ENCODE assay signal across 19 cellular contexts in the genomic region with DNA sequence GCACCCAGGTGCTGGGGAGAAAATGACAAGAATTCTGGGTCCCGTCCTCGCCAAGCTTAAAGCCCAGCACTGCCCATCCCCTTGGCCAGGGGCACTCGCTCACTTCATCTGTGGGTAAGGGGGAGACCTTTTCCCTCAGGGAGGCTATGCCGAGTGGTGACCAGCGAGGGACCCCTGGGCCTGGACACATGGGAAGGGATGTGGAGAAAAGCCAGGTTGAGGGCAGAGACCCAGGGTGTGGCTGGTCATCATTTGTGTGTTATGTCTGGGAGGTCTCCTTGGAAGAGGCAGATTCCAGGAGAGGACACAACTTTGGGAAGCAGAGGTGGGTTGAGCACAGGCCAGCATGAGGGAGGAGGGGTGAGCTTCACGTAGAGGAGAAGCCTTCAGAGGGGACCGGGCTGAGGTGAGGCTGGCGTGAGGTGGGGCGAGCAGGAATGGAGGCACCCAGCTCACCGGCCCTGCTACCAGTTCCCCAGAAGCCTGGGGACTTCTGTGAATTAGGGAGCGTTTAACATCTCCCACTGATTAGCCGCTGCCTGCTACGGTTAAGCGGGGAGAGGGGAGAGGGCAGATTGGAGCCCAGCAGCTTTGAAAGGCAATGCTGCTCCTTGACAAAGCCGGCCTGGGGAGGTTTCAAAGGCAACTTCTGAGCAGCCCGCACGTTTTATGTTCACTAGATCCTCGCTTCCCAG.
"Had no signal": no experiment of that assay in that cellular context is flagged by ENCODE, and none has a peak within 500 bp of the region (broad histone marks: within the 10 kb centered on the region; RNA-seq: fewer than 3 reads in every experiment).

No MANE protein-coding gene starts in this region.

- H3K36me3 Mint-ChIP-seq: activated CD4-positive, alpha-beta memory T cell treated with anti-CD3 and anti-CD28 coated beads for 36 hours; activated naive CD4-positive, alpha-beta T cell treated with anti-CD3 and anti-CD28 coated beads, Interleukin-2, amount 50 U/mL, for 24 hours had no signal

- H3K4me3 ChIP-seq: ascending aorta, esophagus muscularis mucosa, left ventricle myocardium inferior, thoracic aorta, upper lobe of left lung had no signal

- H3K27me3 ChIP-seq: ascending aorta, upper lobe of left lung had no signal

- H3K36me3 ChIP-seq: ascending aorta, brain microvascular endothelial cell, esophagus muscularis mucosa, left ventricle myocardium inferior, thoracic aorta, upper lobe of left lung had no signal

- H3K27ac Mint-ChIP-seq: activated CD4-positive, alpha-beta memory T cell treated with anti-CD3 and anti-CD28 coated beads for 36 hours; activated naive CD4-positive, alpha-beta T cell treated with anti-CD3 and anti-CD28 coated beads, Interleukin-2, amount 50 U/mL, for 24 hours; effector memory CD8-positive, alpha-beta T cell had no signal

- H3K27ac ChIP-seq: ascending aorta, brain microvascular endothelial cell, esophagus muscularis mucosa, left ventricle myocardium inferior, thoracic aorta, upper lobe of left lung had no signal

- H3K9me3 Mint-ChIP-seq: activated CD4-positive, alpha-beta memory T cell treated with anti-CD3 and anti-CD28 coated beads for 36 hours; activated naive CD4-positive, alpha-beta T cell treated with anti-CD3 and anti-CD28 coated beads, Interleukin-2, amount 50 U/mL, for 24 hours; central memory CD8-positive, alpha-beta T cell; effector memory CD8-positive, alpha-beta T cell had no signal

- H3K4me1 ChIP-seq: esophagus muscularis mucosa, upper lobe of left lung had no signal

- H3K4me3 Mint-ChIP-seq: activated CD4-positive, alpha-beta memory T cell treated with anti-CD3 and anti-CD28 coated beads for 36 hours; activated naive CD4-positive, alpha-beta T cell treated with anti-CD3 and anti-CD28 coated beads, Interleukin-2, amount 50 U/mL, for 24 hours; central memory CD8-positive, alpha-beta T cell; effector memory CD8-positive, alpha-beta T cell had no signal

- H3K9me3 ChIP-seq: ascending aorta, esophagus muscularis mucosa, left ventricle myocardium inferior, thoracic aorta, upper lobe of left lung had no signal

- DNase-seq: activated CD4-positive, alpha-beta memory T cell treated with anti-CD3 and anti-CD28 coated beads for 36 hours; activated CD4-positive, alpha-beta T cell treated with anti-CD3 and anti-CD28 coated beads for 48 hours; activated gamma-delta T cell treated with Interleukin-2 at 50 U/mL for 16 hours; activated T-cell treated with anti-CD3 and anti-CD28 coated beads for 4 hours; brain microvascular endothelial cell; effector memory CD8-positive, alpha-beta T cell; hippocampal formation; kidney glomerular epithelial cell; left ventricle myocardium inferior; mammary epithelial cell; retina; stimulated activated CD4-positive, alpha-beta T cell treated with anti-CD3 and anti-CD28 coated beads, Interleukin-4, amount 100 ng/mL, for 1 hour; stimulated activated naive CD4-positive, alpha-beta T cell; upper lobe of left lung had no signal
